Comparison of ENCODE assay signal across 8 cellular contexts in the genomic region with DNA sequence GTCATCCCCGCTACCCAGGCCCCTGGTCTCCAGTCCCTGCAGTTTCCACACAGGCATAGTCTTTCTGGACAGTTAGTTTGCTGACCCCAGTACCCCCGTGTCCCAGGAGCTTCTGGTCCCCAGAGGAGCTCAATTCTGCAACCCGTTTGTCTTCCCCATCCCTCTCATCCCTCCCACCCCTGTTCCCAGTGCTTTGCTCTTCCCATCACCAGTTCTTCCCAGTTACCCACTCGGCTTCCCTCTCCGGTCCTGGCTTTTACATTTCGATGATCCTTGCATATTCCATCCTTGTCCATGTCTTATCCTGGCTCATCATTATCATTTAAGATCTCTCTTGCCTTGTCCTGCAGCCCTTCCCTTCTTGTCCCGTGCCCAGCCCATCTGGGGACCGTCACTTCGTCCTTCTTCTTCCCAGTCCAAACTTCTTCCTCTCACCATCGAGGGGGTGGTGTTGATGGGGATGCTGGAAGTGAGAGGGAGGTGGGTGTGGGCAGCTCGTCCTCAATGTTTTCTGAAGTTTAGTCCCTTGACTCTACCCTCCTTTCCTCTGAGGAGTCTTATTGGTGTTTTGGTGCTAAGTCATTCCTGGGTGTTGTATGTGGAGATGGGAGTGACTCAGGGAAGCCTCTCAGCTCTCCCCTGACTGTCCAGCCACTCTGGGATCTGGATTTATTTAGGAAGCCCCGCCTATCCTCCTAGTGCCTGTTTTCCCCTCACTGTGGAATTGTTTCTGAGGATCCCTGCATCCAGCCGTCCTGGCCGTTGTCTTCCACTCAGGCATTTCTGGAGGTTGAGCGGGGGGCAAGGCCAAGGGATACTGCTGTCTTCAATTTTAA. TPM values are rescaled to one million over a fixed set of nuclear protein-coding genes. Genes with fewer than 3 reads are reported as not detected.
DNase-seq lines count a peak whose midpoint lies in the region; ATAC-seq and TF ChIP-seq lines count a peak whose summit lies in the region.

No MANE protein-coding gene starts in this region.

- peaks cover 21% of the 10 kb centered on the region for H3F3A ChIP-seq in GM23248 (ENCODE audit: insufficient read depth)

- H3K9ac ChIP-seq in GM23248: peak overlapping the region; percentile 92

- ATAC-seq in HG02970 (IDR thresholded peaks at IDR 0.05; ENCODE audit: low FRiP score, unreplicated experiment) (no peak), HG02623 (IDR thresholded peaks at IDR 0.05; ENCODE audit: unreplicated experiment) (no peak)

- peak; percentile 95 for DNase-seq in GM23248
- peak; percentile 5 to 38 for DNase-seq in SJCRH30
- DNase-seq in endothelial cell (ENCODE audit: low spot score): no peak
- no peak for DNase-seq in DMS79 (lab: John Stamatoyannopoulos, UW)
- DNase-seq in NCI-H510A (lab: John Stamatoyannopoulos, UW): no peak

- peak overlapping the region; percentile 99 for H3K4me3 ChIP-seq in GM23248
- H3K4me3 ChIP-seq in SJCRH30: peak overlapping the region; percentile 98
- H3K4me3 ChIP-seq in muscle layer of duodenum (ENCODE audit: low read depth in 1 of 2, low read length in 2 of 2): peak overlapping the region; percentile 89 to 95

- TF ChIP-seq CTCF in endothelial cell (IDR thresholded peaks at IDR 0.05; ENCODE audit: unreplicated experiment): no peak

- H3K27ac ChIP-seq in GM23248 (peak overlapping the region; percentile 93), SJCRH30 (no peak overlapping the region), muscle layer of duodenum (ENCODE audit: low read length) (peak overlapping the region; percentile 79)

- no peaks in the 10 kb centered on the region for H3K36me3 Mint-ChIP-seq in endothelial cell (ENCODE audit: low read depth, unreplicated experiment)

- H3K9me3 ChIP-seq in GM23248 (ENCODE audit: low read depth) (no peaks in the 10 kb centered on the region), SJCRH30 (replicated peaks) (no peaks in the 10 kb centered on the region), muscle layer of duodenum (ENCODE audit: control insufficient read depth in 1 of 2, low read length in 2 of 2) (no peaks in the 10 kb centered on the region)

- H3K9me3 Mint-ChIP-seq in endothelial cell (ENCODE audit: unreplicated experiment): no peaks in the 10 kb centered on the region

- in situ Hi-C loops in GM23248 (cut with MboI): no loop called here

- H2AFZ ChIP-seq in GM23248: peak overlapping the region; percentile 89

- no peaks in the 10 kb centered on the region for H3K9me2 ChIP-seq in GM23248 (ENCODE audit: insufficient read depth)

- peak overlapping the region; percentile 92 for H3K4me2 ChIP-seq in GM23248 (ENCODE audit: unreplicated experiment)

- H4K20me1 ChIP-seq in GM23248 (ENCODE audit: insufficient read depth): no peaks in the 10 kb centered on the region

- H3K4me1 ChIP-seq in GM23248 (ENCODE audit: insufficient read depth) (peaks cover 13% of the 10 kb centered on the region), SJCRH30 (no peaks in the 10 kb centered on the region), muscle layer of duodenum (ENCODE audit: control insufficient read depth in 1 of 2, insufficient read depth in 2 of 2, low read length in 2 of 2) (peaks cover 9 to 23% of the 10 kb centered on the region in 2 donors)

- 1 to 3% methylated on average over 15 of the region's 15 CpGs for WGBS in GM23248 (ENCODE audit: low coverage in 1 of 2, low lambda C conversion rate in 2 of 2, missing lambda C conversion rate in 2 of 2), 2 experiments

- H3K36me3 ChIP-seq in GM23248 (ENCODE audit: low read depth) (no peaks in the 10 kb centered on the region), SJCRH30 (no peaks in the 10 kb centered on the region), muscle layer of duodenum (ENCODE audit: control insufficient read depth in 1 of 2, insufficient read depth in 2 of 2, low read length in 2 of 2) (no peaks in the 10 kb centered on the region)

- H3K4me1 Mint-ChIP-seq in endothelial cell (ENCODE audit: unreplicated experiment): peaks cover 19% of the 10 kb centered on the region

- peaks cover 62% of the 10 kb centered on the region for H3K79me2 ChIP-seq in GM23248 (ENCODE audit: insufficient read depth)

- peak overlapping the region; percentile 32 for H3K27ac Mint-ChIP-seq in endothelial cell (ENCODE audit: unreplicated experiment)

- H3K27me3 ChIP-seq in GM23248 (replicated peaks; ENCODE audit: insufficient read depth): no peaks in the 10 kb centered on the region
- H3K27me3 ChIP-seq in SJCRH30: no peaks in the 10 kb centered on the region
- H3K27me3 ChIP-seq in muscle layer of duodenum (ENCODE audit: low read depth, low read length): no peaks in the 10 kb centered on the region

- H3K4me3 Mint-ChIP-seq in endothelial cell (ENCODE audit: unreplicated experiment): peak overlapping the region; percentile 98

- H3K27me3 Mint-ChIP-seq in endothelial cell (ENCODE audit: unreplicated experiment): peaks cover 11% of the 10 kb centered on the region

RNA-seq across cellular contexts. Expression of a gene that starts 0.9 kb away (rescaled TPM):
- 14.5 and 16.4 TPM in 2 replicates for total RNA-seq in GM23248 (2014; rRNA removed; shearing (Covaris generic))
- polyA plus RNA-seq in GM23248 (2016; fragmentation: Nextera tagmentation; extraction: Ambion mirVana): 20.4 and 23.5 TPM in 2 replicates
- total RNA-seq in SJCRH30 (2014; rRNA removed; shearing (Covaris generic)): 2.4 and 3.4 TPM in 2 replicates
- total RNA-seq in endothelial cell (ENCODE audit: unreplicated experiment): 21.6 TPM

RNA-seq across cellular contexts. Expression of a gene that starts 12.4 kb away (rescaled TPM):
- total RNA-seq in GM23248 (2014; rRNA removed; shearing (Covaris generic)): not detected in 2 replicates
- not detected in 2 replicates for polyA plus RNA-seq in GM23248 (2016; fragmentation: Nextera tagmentation; extraction: Ambion mirVana)
- not detected in 2 replicates for total RNA-seq in SJCRH30 (2014; rRNA removed; shearing (Covaris generic))
- total RNA-seq in endothelial cell (ENCODE audit: unreplicated experiment): not detected

RNA-seq across cellular contexts. Expression of a gene that starts 35.6 kb away (rescaled TPM):
- 0.65 TPM in 1 of 2 replicates, not detected in the other for total RNA-seq in GM23248 (2014; rRNA removed; shearing (Covaris generic))
- 1.9 and 2.0 TPM in 2 replicates for polyA plus RNA-seq in GM23248 (2016; fragmentation: Nextera tagmentation; extraction: Ambion mirVana)
- total RNA-seq in SJCRH30 (2014; rRNA removed; shearing (Covaris generic)): 2.6 and 4.3 TPM in 2 replicates
- total RNA-seq in endothelial cell (ENCODE audit: unreplicated experiment): 4.4 TPM

Comparison
In these comparisons a context has a peak if more than half of its experiments do, and no peak if none do; other contexts are left out.
1. DNase-seq: peak in GM23248 (single experiment) and SJCRH30 (2 of 2); none in endothelial cell (single experiment), DMS79 (single experiment) and NCI-H510A (single experiment).
2. Peak in every context shown above with its lines, with median percentiles within 50 percentile points of each other: H3K4me3 ChIP-seq.